Comparison of ENCODE assay signal across 8 cellular contexts in genomic region chr21:37266515-37267221, GRCh38. TPM values are rescaled to one million over a fixed set of nuclear protein-coding genes. Genes with fewer than 3 reads are reported as not detected.
DNase-seq lines count a peak whose midpoint lies in the region; ATAC-seq and TF ChIP-seq lines count a peak whose summit lies in the region.

No MANE protein-coding gene starts in this region.

- H3K9me3 ChIP-seq in Caco-2, result no peaks in the 10 kb centered on the region
- H3K9me3 ChIP-seq in colonic mucosa, result no peaks in the 10 kb centered on the region

- H3K36me3 ChIP-seq in Caco-2 (ENCODE audit: control insufficient read depth, insufficient read depth, low read length), result no peaks in the 10 kb centered on the region
- no peaks in the 10 kb centered on the region for H3K36me3 ChIP-seq in colonic mucosa

- H3K4me1 Mint-ChIP-seq in Caco-2 (ENCODE audit: low read depth, unreplicated experiment) (no peaks in the 10 kb centered on the region), type B pancreatic cell (ENCODE audit: unreplicated experiment) (peaks cover 37% of the 10 kb centered on the region)

- H3K4me1 ChIP-seq in Caco-2 (no peaks in the 10 kb centered on the region), colonic mucosa (peaks cover 8% of the 10 kb centered on the region)

- H3K27me3 ChIP-seq in Caco-2 (replicated peaks; ENCODE audit: control insufficient read depth, insufficient read depth, low read length), result no peaks in the 10 kb centered on the region
- no peaks in the 10 kb centered on the region for H3K27me3 ChIP-seq in colonic mucosa

- H3K27ac ChIP-seq in colonic mucosa, result peak overlapping the region; percentile 89

- H3K4me3 ChIP-seq in Caco-2 (ENCODE audit: low read depth, low read length) (peak overlapping the region; percentile 81), colonic mucosa (peak overlapping the region; percentile 81)

- DNase-seq in Caco-2 (peak; percentile 79 to 80), OCI-M1 (lab: John Stamatoyannopoulos, UW) (peak; percentile 81), colonic mucosa (no peak), lung microvascular endothelial cell (ENCODE audit: low read depth in 2 of 2) (peak; percentile 43 to 45), type B pancreatic cell (ENCODE audit: extremely low spot score, unreplicated experiment) (peak; percentile 78), germinal center (ENCODE audit: low spot score) (no peak)

- H3K27ac Mint-ChIP-seq in Caco-2 (ENCODE audit: unreplicated experiment) (peak overlapping the region; percentile 95), type B pancreatic cell (peak overlapping the region; percentile 93)

- no peak for TF ChIP-seq CTCF in Caco-2 (IDR thresholded peaks at IDR 0.05; ENCODE audit: insufficient read depth in 1 of 2, low read depth in 1 of 2, low read length in 1 of 2, severe bottlenecking in 1 of 2, unreplicated experiment in 1 of 2)
- TF ChIP-seq CTCF in colonic mucosa (IDR thresholded peaks at IDR 0.05), result no peak
- no peak for TF ChIP-seq CTCF in type B pancreatic cell (conservative IDR thresholded peaks at IDR 0.05)

- POLR2A ChIA-PET in Caco-2 (lab: Charles Lee), result interaction anchor here (0.5 to 2.9 kb wide), 9 partner anchors 9 to 298 kb away, joined by 3 to 25 read pairs (median 4); partner anchors contain the start of gene DYRK1A

- CTCF ChIA-PET in Caco-2 (lab: Charles Lee), result interaction anchor here (0.6 to 1.7 kb wide), 5 partner anchors 8 to 241 kb away, joined by 3 to 6 read pairs (median 4); no protein-coding TSS in a partner anchor

- H3K9me3 Mint-ChIP-seq in Caco-2 (ENCODE audit: unreplicated experiment), result no peaks in the 10 kb centered on the region
- H3K9me3 Mint-ChIP-seq in type B pancreatic cell, result peaks cover 10% of the 10 kb centered on the region

- H3K27me3 Mint-ChIP-seq in Caco-2 (ENCODE audit: insufficient read depth, unreplicated experiment) (no peaks in the 10 kb centered on the region), type B pancreatic cell (peaks cover 3% of the 10 kb centered on the region)

- H3K36me3 Mint-ChIP-seq in Caco-2 (ENCODE audit: insufficient read depth, unreplicated experiment) (peaks cover 24% of the 10 kb centered on the region), type B pancreatic cell (peaks cover 9% of the 10 kb centered on the region)

- H3K4me3 Mint-ChIP-seq in Caco-2 (ENCODE audit: unreplicated experiment), result peak overlapping the region; percentile 81
- peak overlapping the region; percentile 97 for H3K4me3 Mint-ChIP-seq in type B pancreatic cell

- ATAC-seq in GM19023 (IDR thresholded peaks at IDR 0.05; ENCODE audit: unreplicated experiment) (peak; percentile 6), HG03159 (IDR thresholded peaks at IDR 0.05; ENCODE audit: unreplicated experiment) (peak; percentile 9)

- peak overlapping the region; percentile 78 to 83 for H3K9ac ChIP-seq in colonic mucosa (ENCODE audit: low read depth in 2 of 2, low read length in 2 of 2)

- intact Hi-C loops in Caco-2 (cut with micrococcal nuclease; ENCODE audit: unreplicated experiment), result loop anchor here (1.0 kb wide), 2 partner anchors 8 to 100 kb away; partner anchors contain the start of gene DYRK1A
- intact Hi-C loops in colonic mucosa (cut with DNase I), result loop anchor here (2.0 to 10.0 kb wide), 2 partner anchors 100 to 298 kb away; partner anchors contain the start of gene DYRK1A

- TSS peak; percentile 45 for BruUV-seq in Caco-2 (replicated peaks; lab: Mats Ljungman, UMichigan)

RNA-seq across cellular contexts. Expression of gene VPS26C, which starts 0.5 kb away (rescaled TPM):
- total RNA-seq in Caco-2 (2022) (37.9 and 40.5 TPM in 2 replicates), colonic mucosa (10 to 100 TPM; 48.1 to 60.7 TPM), lung microvascular endothelial cell (61.0 and 79.8 TPM in 2 replicates), type B pancreatic cell (ENCODE audit: low replicate concordance) (33.5 and 37.9 TPM in 2 replicates)

Comparison
In these comparisons a context has a peak if more than half of its experiments do, and no peak if none do; other contexts are left out.
1. DNase-seq: peak in Caco-2 (2 of 2), OCI-M1 (single experiment), lung microvascular endothelial cell (2 of 2) and type B pancreatic cell (single experiment); none in colonic mucosa (single experiment) and germinal center (single experiment).